Comparison of ENCODE assay signal across 1 cellular context in genomic region chr21:46023126-46023985, GRCh38.
TF ChIP-seq lines count a peak whose summit lies in the region.

No MANE protein-coding gene starts in this region.

TF ChIP-seq in K562, 482 proteins besides CTCF, POLR2A, EP300 and RAD21 (continued from another document):
- TF ChIP-seq MITF (IDR thresholded peaks at IDR 0.05) (no peak), GATAD2B (IDR thresholded peaks at IDR 0.05; ENCODE audit: borderline replicate concordance) (no peak)
